24 cellular contexts compared by ENCODE assay signal in genomic region chr9:18009902-18010301, GRCh38.
"Had no signal": no experiment of that assay in that cellular context is flagged by ENCODE, and none has a peak within 500 bp of the region (broad histone marks: within the 10 kb centered on the region; RNA-seq: fewer than 3 reads in every experiment).

No MANE protein-coding gene starts in this region.

- H3K36me3 ChIP-seq: left ventricle myocardium inferior, neural progenitor cell, neutrophil, right atrium auricular region, right lobe of liver, stomach, thyroid gland, transverse colon, upper lobe of left lung, vagina had no signal

- H2AFZ ChIP-seq: neural progenitor cell had no signal

- H3K4me3 ChIP-seq: left ventricle myocardium inferior, lung, neural progenitor cell, right atrium auricular region, right lobe of liver, smooth muscle cell, stomach, testis, thyroid gland, transverse colon, upper lobe of left lung, vagina had no signal

- H3K9me3 ChIP-seq: left ventricle myocardium inferior, neutrophil, right atrium auricular region, right lobe of liver, stomach, testis, thyroid gland, transverse colon, upper lobe of left lung, vagina had no signal

- H3K27me3 ChIP-seq: neural progenitor cell, neutrophil, right atrium auricular region, right lobe of liver, stomach, testis, thyroid gland, transverse colon, upper lobe of left lung, vagina had no signal

- H3K4me1 ChIP-seq: left ventricle myocardium inferior, neural progenitor cell, right atrium auricular region, right lobe of liver, stomach, testis, thyroid gland, upper lobe of left lung, vagina had no signal

- H3K27ac ChIP-seq: left ventricle myocardium inferior, neural progenitor cell, neutrophil, right atrium auricular region, right lobe of liver, stomach, testis, thyroid gland, transverse colon, upper lobe of left lung, vagina had no signal

- ATAC-seq: natural killer cell; right lobe of liver; stimulated activated naive B cell treated with anti-CD40 and anti-IgM and Interleukin-4, amounts not matched to agents 10 μg/mL and 1 μg/mL and 100 μg/mL, for 72 hours; stimulated activated naive CD8-positive, alpha-beta T cell treated with anti-CD3 and anti-CD28 coated beads, Interleukin-15, Interleukin-2, amounts not matched to agents 100 U/mL and 50 U/mL, for 24 hours had no signal

- DNase-seq: islet precursor cell; left ventricle myocardium inferior; mesendoderm; naive B cell; natural killer cell; nephron progenitor cell; occipital lobe; right lobe of liver; stimulated activated CD4-positive, alpha-beta T cell treated with anti-CD3 and anti-CD28 coated beads, Interleukin-1b, Interleukin-23, amount 100 ng/mL, for 48 hours; stimulated activated CD4-positive, alpha-beta T cell treated with anti-CD3 and anti-CD28 coated beads, Interleukin-2, amount 100 ng/mL, for 48 hours; stimulated activated CD4-positive, alpha-beta T cell treated with anti-CD3 and anti-CD28 coated beads, Interleukin-4, amount 100 ng/mL, for 4 hours; stimulated activated naive B cell treated with anti-CD40 and anti-IgM and Interleukin-4, amounts not matched to agents 10 μg/mL and 1 μg/mL and 100 μg/mL, for 72 hours; stimulated activated naive CD8-positive, alpha-beta T cell treated with anti-CD3 and anti-CD28 coated beads, Interleukin-15, Interleukin-2, amounts not matched to agents 100 U/mL and 50 U/mL, for 24 hours; stomach; testis; thyroid gland; transverse colon; upper lobe of left lung had no signal

- H3K4me2 ChIP-seq: neural progenitor cell, smooth muscle cell had no signal

- H3K9ac ChIP-seq: neural progenitor cell had no signal
